ENCODE assay signal across 22 cellular contexts in genomic region chr2:14761118-14761517, GRCh38.
"Had no signal": no experiment of that assay in that cellular context is flagged by ENCODE, and none has a peak within 500 bp of the region (broad histone marks: within the 10 kb centered on the region; RNA-seq: fewer than 3 reads in every experiment).

No MANE protein-coding gene starts in this region.

- H3K9me3 ChIP-seq: esophagus squamous epithelium, ovary, sigmoid colon, stomach, thyroid gland, upper lobe of left lung, vagina had no signal

- H3K4me1 ChIP-seq: sigmoid colon, stomach, thyroid gland, upper lobe of left lung, vagina had no signal

- H3K4me3 ChIP-seq: esophagus squamous epithelium, ovary, sigmoid colon, stomach, thyroid gland, upper lobe of left lung, vagina had no signal

- H3K27me3 ChIP-seq: esophagus squamous epithelium, ovary, sigmoid colon, stomach, thyroid gland, upper lobe of left lung, vagina had no signal

- H3K27ac ChIP-seq: esophagus squamous epithelium, ovary, sigmoid colon, stomach, thyroid gland, upper lobe of left lung, vagina had no signal

- H3K36me3 ChIP-seq: esophagus squamous epithelium, ovary, sigmoid colon, stomach, thyroid gland, upper lobe of left lung, vagina had no signal

- DNase-seq: activated CD4-positive, alpha-beta T cell treated with anti-CD3 and anti-CD28 coated beads for 1 hour; activated CD4-positive, alpha-beta T cell treated with anti-CD3 and anti-CD28 coated beads, Interleukin-2, amount 10 ng/mL, durations not matched to agents 7 days and 5 days; activated CD8-positive, alpha-beta T cell treated with anti-CD3 and anti-CD28 coated beads for 36 hours; activated naive CD8-positive, alpha-beta T cell treated with anti-CD3 and anti-CD28 coated beads, Interleukin-2, amount 50 U/mL, for 24 hours; activated T-cell treated with anti-CD3 and anti-CD28 coated beads, Interleukin-2, amount 50 U/mL, for 4 hours; central memory CD4-positive, alpha-beta T cell; esophagus squamous epithelium; foreskin melanocyte; left ventricle myocardium superior; mammary epithelial cell; ovary; sigmoid colon; small intestine; stimulated activated CD4-positive, alpha-beta T cell treated with anti-CD3 and anti-CD28 coated beads, Interleukin-1b, Interleukin-23, amount 100 ng/mL, for 48 hours; stimulated activated CD4-positive, alpha-beta T cell treated with anti-CD3 and anti-CD28 coated beads, Interleukin-4, amount 100 ng/mL, for 4 hours; stimulated activated CD8-positive, alpha-beta memory T cell treated with anti-CD3 and anti-CD28 coated beads, Interleukin-4, amount 100 ng/mL, for 48 hours; stomach; thyroid gland; upper lobe of left lung had no signal

- ATAC-seq: activated CD8-positive, alpha-beta T cell treated with anti-CD3 and anti-CD28 coated beads for 36 hours; activated naive CD8-positive, alpha-beta T cell treated with anti-CD3 and anti-CD28 coated beads, Interleukin-2, amount 50 U/mL, for 24 hours; activated T-cell treated with anti-CD3 and anti-CD28 coated beads, Interleukin-2, amount 50 U/mL, for 4 hours; left ventricle myocardium superior; stimulated activated memory B cell treated with anti-CD40 and anti-IgM and Interleukin-4, amounts not matched to agents 10 μg/mL and 1 μg/mL and 100 μg/mL, for 72 hours; WTC11 had no signal
